Comparison of ENCODE assay signal across 2 cellular contexts in the genomic region with DNA sequence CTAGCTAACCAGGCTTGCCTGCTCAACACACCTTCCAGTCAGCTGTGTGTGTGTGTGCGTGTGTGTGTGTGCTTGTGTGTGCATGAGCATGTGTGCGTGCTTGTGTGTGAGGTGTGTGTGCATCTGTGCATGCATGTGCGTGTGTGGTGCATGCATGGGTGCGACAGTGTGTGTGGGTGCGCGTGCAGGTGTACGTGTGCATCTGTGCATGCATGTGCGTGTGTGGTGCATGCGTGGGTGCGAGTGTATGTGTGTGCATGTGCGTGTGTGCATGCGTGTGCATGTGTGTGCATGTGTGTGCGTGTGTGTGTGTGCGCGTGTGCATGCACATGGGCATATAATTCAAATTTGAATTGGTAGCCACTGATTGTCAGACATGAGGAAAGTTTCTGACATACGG.
A peak's percentile ranks its signal among the peaks of the same experiment; 100 is the strongest.
TF ChIP-seq lines count a peak whose summit lies in the region.

No MANE protein-coding gene starts in this region.

TF ChIP-seq in HepG2, 621 proteins besides CTCF, POLR2A, EP300 and RAD21:
- no peak for TF ChIP-seq ZNF263 (CRISPR knock-in tag; IDR thresholded peaks at IDR 0.05)
- TF ChIP-seq, protein P1, sequence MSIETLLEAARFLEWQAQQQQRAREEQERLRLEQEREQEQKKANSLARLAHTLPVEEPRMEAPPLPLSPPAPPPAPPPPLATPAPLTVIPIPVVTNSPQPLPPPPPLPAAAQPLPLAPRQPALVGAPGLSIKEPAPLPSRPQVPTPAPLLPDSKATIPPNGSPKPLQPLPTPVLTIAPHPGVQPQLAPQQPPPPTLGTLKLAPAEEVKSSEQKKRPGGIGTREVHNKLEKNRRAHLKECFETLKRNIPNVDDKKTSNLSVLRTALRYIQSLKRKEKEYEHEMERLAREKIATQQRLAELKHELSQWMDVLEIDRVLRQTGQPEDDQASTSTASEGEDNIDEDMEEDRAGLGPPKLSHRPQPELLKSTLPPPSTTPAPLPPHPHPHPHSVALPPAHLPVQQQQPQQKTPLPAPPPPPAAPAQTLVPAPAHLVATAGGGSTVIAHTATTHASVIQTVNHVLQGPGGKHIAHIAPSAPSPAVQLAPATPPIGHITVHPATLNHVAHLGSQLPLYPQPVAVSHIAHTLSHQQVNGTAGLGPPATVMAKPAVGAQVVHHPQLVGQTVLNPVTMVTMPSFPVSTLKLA (IDR thresholded peaks at IDR 0.05): peak; percentile 62; the same call in 1 of the 2 replicates
- peak; percentile 82 for TF ChIP-seq HNRNPLL (IDR thresholded peaks at IDR 0.05; ENCODE audit: low read depth, low read length, poor library complexity, severe bottlenecking)

TF ChIP-seq in H1, 55 proteins besides CTCF, POLR2A, EP300 and RAD21:
- TF ChIP-seq TAF1 (IDR thresholded peaks at IDR 0.05; ENCODE audit: low read depth, low read length): no peak
- TF ChIP-seq POU5F1 (IDR thresholded peaks at IDR 0.05; ENCODE audit: low read depth, low read length): no peak
- TF ChIP-seq SRF (IDR thresholded peaks at IDR 0.05; ENCODE audit: low read depth, low read length): no peak
- no peak for TF ChIP-seq JUND (IDR thresholded peaks at IDR 0.05; ENCODE audit: low read length)
- no peak for TF ChIP-seq GABPA (IDR thresholded peaks at IDR 0.05; ENCODE audit: borderline replicate concordance, insufficient read depth, low read length)
- TF ChIP-seq EGR1 (IDR thresholded peaks at IDR 0.05; ENCODE audit: borderline replicate concordance, low read depth, low read length): no peak
- no peak for TF ChIP-seq CHD1 (IDR thresholded peaks at IDR 0.05; ENCODE audit: low read depth, low read length)
- TF ChIP-seq NRF1 (IDR thresholded peaks at IDR 0.05; ENCODE audit: low read depth, low read length): no peak
- TF ChIP-seq, protein P2, sequence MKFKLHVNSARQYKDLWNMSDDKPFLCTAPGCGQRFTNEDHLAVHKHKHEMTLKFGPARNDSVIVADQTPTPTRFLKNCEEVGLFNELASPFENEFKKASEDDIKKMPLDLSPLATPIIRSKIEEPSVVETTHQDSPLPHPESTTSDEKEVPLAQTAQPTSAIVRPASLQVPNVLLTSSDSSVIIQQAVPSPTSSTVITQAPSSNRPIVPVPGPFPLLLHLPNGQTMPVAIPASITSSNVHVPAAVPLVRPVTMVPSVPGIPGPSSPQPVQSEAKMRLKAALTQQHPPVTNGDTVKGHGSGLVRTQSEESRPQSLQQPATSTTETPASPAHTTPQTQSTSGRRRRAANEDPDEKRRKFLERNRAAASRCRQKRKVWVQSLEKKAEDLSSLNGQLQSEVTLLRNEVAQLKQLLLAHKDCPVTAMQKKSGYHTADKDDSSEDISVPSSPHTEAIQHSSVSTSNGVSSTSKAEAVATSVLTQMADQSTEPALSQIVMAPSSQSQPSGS (IDR thresholded peaks at IDR 0.05; ENCODE audit: low read length): no peak
- TF ChIP-seq TEAD4 (IDR thresholded peaks at IDR 0.05; ENCODE audit: low read depth, low read length): no peak
